13 cellular contexts compared by ENCODE assay signal in the genomic region with DNA sequence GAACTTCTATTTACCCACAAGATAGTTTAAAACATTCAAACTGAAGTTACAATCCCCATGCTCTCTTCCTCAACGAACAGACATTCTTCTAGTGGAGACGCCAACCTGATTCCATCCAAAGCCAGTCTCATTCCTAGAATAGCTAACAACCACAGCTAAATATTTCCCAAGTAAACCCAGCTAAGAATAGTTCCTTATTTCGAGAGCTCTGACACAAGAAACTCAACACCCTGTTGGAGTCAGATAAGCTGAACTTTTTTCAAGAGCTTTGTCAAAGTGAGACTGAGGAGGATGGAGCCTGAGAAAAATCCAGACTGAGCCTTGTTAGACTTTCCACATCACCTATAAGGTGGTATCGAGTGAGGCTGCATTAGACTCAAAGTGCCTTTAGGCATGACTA. TPM values are rescaled to one million over a fixed set of nuclear protein-coding genes. Genes with fewer than 3 reads are reported as not detected.
DNase-seq lines count a peak whose midpoint lies in the region; ATAC-seq lines count a peak whose summit lies in the region.
"Had no signal": no experiment of that assay in that cellular context is flagged by ENCODE, and none has a peak within 500 bp of the region (broad histone marks: within the 10 kb centered on the region; RNA-seq: fewer than 3 reads in every experiment).

No MANE protein-coding gene starts in this region.

- peaks cover 8% of the 10 kb centered on the region for H3K4me1 ChIP-seq in right cardiac atrium (ENCODE audit: control insufficient read depth, insufficient read depth, low read length)

- H3K27ac ChIP-seq in angular gyrus (ENCODE audit: low read depth, low read length) = peak overlapping the region; percentile 19
- H3K27ac ChIP-seq in right cardiac atrium (ENCODE audit: low read length) = peak overlapping the region; percentile 81

- DNase-seq in HCEC 1CT (peak; percentile 51), right cardiac atrium (no peak), stromal cell of bone marrow (ENCODE audit: low read depth) (peak; percentile 84), occipital lobe (lab: John Stamatoyannopoulos, UW) (no peak), GDM1 (lab: John Stamatoyannopoulos, UW) (no peak)
- DNase-seq in activated T-cell treated with anti-CD3 and anti-CD28 coated beads, Interleukin-2, amount 50 U/mL, for 1 hour = no peak
- DNase-seq: DMS79 treated with DMSO at 0.1 percent for 48 hours; effector CD8-positive, alpha-beta T cell; MG63; NK-92 treated with Interleukin-12 subunit alpha and Interleukin-12 subunit beta, amount 100 ng/mL, for 24 hours; retina had no signal

- intact Hi-C loops in right cardiac atrium (cut with DNase I) = no loop called here

- no peaks in the 10 kb centered on the region for H3K27me3 ChIP-seq in right cardiac atrium (ENCODE audit: control insufficient read depth, insufficient read depth)
- H3K27me3 ChIP-seq: MG63 had no signal

- no peak overlapping the region for H3K4me3 ChIP-seq in right cardiac atrium (ENCODE audit: low read length)
- H3K4me3 ChIP-seq: MG63 had no signal

- peak; percentile 74 to 84 for ATAC-seq in right cardiac atrium
- no peak for ATAC-seq in HG03196 (IDR thresholded peaks at IDR 0.05; ENCODE audit: unreplicated experiment)

- 34% methylated on average over 4 of the region's 4 CpGs for WGBS in right cardiac atrium

- no peaks in the 10 kb centered on the region for H3K9me3 ChIP-seq in right cardiac atrium (ENCODE audit: control insufficient read depth, low read length)
- H3K9me3 ChIP-seq: MG63 had no signal

RNA-seq across cellular contexts. Expression of gene RPS23, which starts 56.7 kb away (rescaled TPM):
- total RNA-seq in right cardiac atrium = 1,000 to 10,000 TPM; 1,173 to 1,230 (median 1,210) TPM
- 1,902 TPM for polyA plus RNA-seq in right cardiac atrium
- total RNA-seq in occipital lobe = 3,378 TPM

Comparison
In these comparisons a context has a peak if more than half of its experiments do, and no peak if none do; other contexts are left out.
1. DNase-seq: peak in HCEC 1CT (single experiment) and stromal cell of bone marrow (single experiment); none in right cardiac atrium (0 of 3), occipital lobe (single experiment), GDM1 (single experiment) and activated T-cell treated with anti-CD3 and anti-CD28 coated beads, Interleukin-2, amount 50 U/mL, for 1 hour (single experiment).